17 cellular contexts compared by ENCODE assay signal in the genomic region with DNA sequence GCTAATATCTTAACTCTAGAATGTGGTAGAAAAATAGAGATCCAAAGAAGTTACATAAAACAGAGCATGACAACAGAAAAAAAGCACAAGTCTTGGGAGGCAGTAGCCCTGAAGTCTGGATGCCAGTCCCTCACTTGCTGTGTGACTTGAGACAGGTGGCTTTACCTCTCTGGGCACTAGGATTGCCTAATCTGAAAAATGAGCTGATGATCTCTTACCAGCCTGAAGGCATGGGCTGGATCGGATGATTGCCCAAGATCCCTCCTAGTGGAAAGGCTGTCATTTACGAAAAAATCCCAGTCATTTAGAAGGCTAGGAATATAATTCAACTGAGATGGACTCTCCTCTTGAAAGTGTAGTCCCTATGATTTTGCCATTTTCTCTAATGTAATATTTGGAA. TPM values are rescaled to one million over a fixed set of nuclear protein-coding genes. Genes with fewer than 3 reads are reported as not detected.
A peak's percentile ranks its signal among the peaks of the same experiment; 100 is the strongest.
DNase-seq lines count a peak whose midpoint lies in the region; ATAC-seq and TF ChIP-seq lines count a peak whose summit lies in the region.
"Had no signal": no experiment of that assay in that cellular context is flagged by ENCODE, and none has a peak within 500 bp of the region (broad histone marks: within the 10 kb centered on the region; RNA-seq: fewer than 3 reads in every experiment).

No MANE protein-coding gene starts in this region.

- H3K27me3 Mint-ChIP-seq in MCF 10A (ENCODE audit: insufficient read depth, unreplicated experiment) (no peaks in the 10 kb centered on the region), chondrocyte (ENCODE audit: low read depth) (no peaks in the 10 kb centered on the region)
- H3K27me3 Mint-ChIP-seq: activated CD4-positive, alpha-beta T cell treated with anti-CD3 and anti-CD28 coated beads, Interleukin-2, amount 10 ng/mL, durations not matched to agents 7 days and 5 days had no signal

- no peak overlapping the region for H3K4me3 Mint-ChIP-seq in MCF 10A (ENCODE audit: unreplicated experiment)
- no peak overlapping the region for H3K4me3 Mint-ChIP-seq in chondrocyte (ENCODE audit: unreplicated experiment)
- H3K4me3 Mint-ChIP-seq: activated CD4-positive, alpha-beta T cell treated with anti-CD3 and anti-CD28 coated beads, Interleukin-2, amount 10 ng/mL, durations not matched to agents 7 days and 5 days had no signal

- H3K4me1 Mint-ChIP-seq in MCF 10A (ENCODE audit: insufficient read depth, unreplicated experiment) (peaks cover 13% of the 10 kb centered on the region), chondrocyte (ENCODE audit: low read depth) (peaks cover 36% of the 10 kb centered on the region)

- no peaks in the 10 kb centered on the region for H3K27me3 ChIP-seq in breast epithelium
- H3K27me3 ChIP-seq: cardiac muscle cell, SJSA1, upper lobe of left lung had no signal

- H3K27ac ChIP-seq in breast epithelium = no peak overlapping the region
- H3K27ac ChIP-seq: cardiac muscle cell, SJSA1, upper lobe of left lung had no signal

- H3K9me3 Mint-ChIP-seq in MCF 10A (ENCODE audit: unreplicated experiment) (no peaks in the 10 kb centered on the region), chondrocyte (ENCODE audit: low read depth) (peaks cover 6% of the 10 kb centered on the region)
- H3K9me3 Mint-ChIP-seq: activated CD4-positive, alpha-beta T cell treated with anti-CD3 and anti-CD28 coated beads, Interleukin-2, amount 10 ng/mL, durations not matched to agents 7 days and 5 days; activated naive CD4-positive, alpha-beta T cell treated with anti-CD3 and anti-CD28 coated beads, Interleukin-2, amount 50 U/mL, for 72 hours had no signal

- TF ChIP-seq EP300 in Ishikawa (IDR thresholded peaks at IDR 0.05; ENCODE audit: borderline replicate concordance) = no peak

- CTCF ChIA-PET in MCF 10A (lab: Yijun Ruan, JAX) = interaction anchor here (0.6 to 1.3 kb wide), 5 partner anchors 9 to 752 kb away, joined by 3 to 4 read pairs (median 4); no protein-coding TSS in a partner anchor

- TF ChIP-seq CTCF in MCF 10A (IDR thresholded peaks at IDR 0.05; ENCODE audit: unreplicated experiment) (no peak), breast epithelium (IDR thresholded peaks at IDR 0.05) (no peak), chondrocyte (IDR thresholded peaks at IDR 0.05) (peak; percentile 22)

- H3K27ac Mint-ChIP-seq in MCF 10A (ENCODE audit: low read depth, unreplicated experiment) = no peak overlapping the region
- H3K27ac Mint-ChIP-seq in chondrocyte (ENCODE audit: unreplicated experiment) = no peak overlapping the region
- H3K27ac Mint-ChIP-seq: activated CD4-positive, alpha-beta T cell treated with anti-CD3 and anti-CD28 coated beads, Interleukin-2, amount 10 ng/mL, durations not matched to agents 7 days and 5 days; activated naive CD4-positive, alpha-beta T cell treated with anti-CD3 and anti-CD28 coated beads, Interleukin-2, amount 50 U/mL, for 72 hours had no signal

- DNase-seq in MCF 10A (ENCODE audit: unreplicated experiment) (peak; percentile 82), breast epithelium (ENCODE audit: low spot score in 2 of 2) (no peak), chondrocyte (ENCODE audit: low spot score) (no peak), NCI-H2107 treated with DMSO at 0.1 percent for 48 hours (lab: John Stamatoyannopoulos, UW; ENCODE audit: unreplicated experiment) (no peak), NOMO-1 treated with dmso at 0.1 percent for 144 hours (lab: John Stamatoyannopoulos, UW; ENCODE audit: unreplicated experiment) (no peak)
- DNase-seq in stimulated activated CD4-positive, alpha-beta T cell treated with anti-CD3 and anti-CD28 coated beads, Interleukin-2, amount 100 ng/mL, for 48 hours = no peak
- DNase-seq: activated CD4-positive, alpha-beta T cell treated with anti-CD3 and anti-CD28 coated beads, Interleukin-2, amount 10 ng/mL, durations not matched to agents 7 days and 5 days; activated T-cell treated with anti-CD3 and anti-CD28 coated beads for 4 hours; NCI-H2029; upper lobe of left lung had no signal

- no peak overlapping the region for H3K4me3 ChIP-seq in breast epithelium
- H3K4me3 ChIP-seq: cardiac muscle cell, SJSA1, upper lobe of left lung had no signal

- intact Hi-C loops in MCF 10A (cut with micrococcal nuclease) = no loop called here
- intact Hi-C loops in breast epithelium (cut with DNase I; ENCODE audit: low total_unique reads) = no loop called here

- no peaks in the 10 kb centered on the region for H3K36me3 Mint-ChIP-seq in MCF 10A (ENCODE audit: insufficient read depth, unreplicated experiment)
- no peaks in the 10 kb centered on the region for H3K36me3 Mint-ChIP-seq in chondrocyte (ENCODE audit: low read depth)
- H3K36me3 Mint-ChIP-seq: activated naive CD4-positive, alpha-beta T cell treated with anti-CD3 and anti-CD28 coated beads, Interleukin-2, amount 50 U/mL, for 72 hours had no signal

- ATAC-seq in GM18873 (IDR thresholded peaks at IDR 0.05; ENCODE audit: low FRiP score, unreplicated experiment) = no peak
- ATAC-seq: activated naive CD4-positive, alpha-beta T cell treated with anti-CD3 and anti-CD28 coated beads, Interleukin-2, amount 50 U/mL, for 72 hours; left lobe of liver had no signal

- TF ChIP-seq POLR2A in breast epithelium (IDR thresholded peaks at IDR 0.05) = no peak

- H3K9me3 ChIP-seq in breast epithelium = no peaks in the 10 kb centered on the region
- H3K9me3 ChIP-seq: upper lobe of left lung had no signal

- H3K4me1 ChIP-seq in breast epithelium = no peaks in the 10 kb centered on the region
- H3K4me1 ChIP-seq: SJSA1 had no signal

- POLR2A ChIA-PET in MCF 10A (lab: Yijun Ruan, JAX) = interaction anchor here (1.2 to 1.7 kb wide), 2 partner anchors 9 to 40 kb away, joined by 5 to 8 read pairs; no protein-coding TSS in a partner anchor

- no TSS peak for BruUV-seq in MCF 10A (replicated peaks; lab: Mats Ljungman, UMichigan)

- no peaks in the 10 kb centered on the region for H3K36me3 ChIP-seq in breast epithelium
- H3K36me3 ChIP-seq: cardiac muscle cell, SJSA1, upper lobe of left lung had no signal

- TF ChIP-seq RAD21 in Ishikawa (IDR thresholded peaks at IDR 0.05; ENCODE audit: low read depth) = no peak

TF ChIP-seq in Ishikawa, 13 proteins besides CTCF, POLR2A, EP300 and RAD21:
- 0 out of 2 replicates have a peak, but pooled peaks have one; percentile 51 for TF ChIP-seq CEBPB (IDR thresholded peaks at IDR 0.05)
- TF ChIP-seq USF1 (IDR thresholded peaks at IDR 0.05) = no peak

RNA-seq across cellular contexts. Expression of gene GCM1, which starts 10.9 kb away (rescaled TPM):
- total RNA-seq in MCF 10A (2022) (not detected in 2 replicates), breast epithelium (under 1 TPM in 1 of 3 donors, not detected in 2; 0.32 TPM), chondrocyte (not detected in 3 replicates)
- total RNA-seq: activated CD4-positive, alpha-beta T cell treated with anti-CD3 and anti-CD28 coated beads, Interleukin-2, amount 10 ng/mL, durations not matched to agents 7 days and 5 days; cardiac muscle cell; left lobe of liver; osteoblast; SJSA1 had no signal
